In the genomic region with DNA sequence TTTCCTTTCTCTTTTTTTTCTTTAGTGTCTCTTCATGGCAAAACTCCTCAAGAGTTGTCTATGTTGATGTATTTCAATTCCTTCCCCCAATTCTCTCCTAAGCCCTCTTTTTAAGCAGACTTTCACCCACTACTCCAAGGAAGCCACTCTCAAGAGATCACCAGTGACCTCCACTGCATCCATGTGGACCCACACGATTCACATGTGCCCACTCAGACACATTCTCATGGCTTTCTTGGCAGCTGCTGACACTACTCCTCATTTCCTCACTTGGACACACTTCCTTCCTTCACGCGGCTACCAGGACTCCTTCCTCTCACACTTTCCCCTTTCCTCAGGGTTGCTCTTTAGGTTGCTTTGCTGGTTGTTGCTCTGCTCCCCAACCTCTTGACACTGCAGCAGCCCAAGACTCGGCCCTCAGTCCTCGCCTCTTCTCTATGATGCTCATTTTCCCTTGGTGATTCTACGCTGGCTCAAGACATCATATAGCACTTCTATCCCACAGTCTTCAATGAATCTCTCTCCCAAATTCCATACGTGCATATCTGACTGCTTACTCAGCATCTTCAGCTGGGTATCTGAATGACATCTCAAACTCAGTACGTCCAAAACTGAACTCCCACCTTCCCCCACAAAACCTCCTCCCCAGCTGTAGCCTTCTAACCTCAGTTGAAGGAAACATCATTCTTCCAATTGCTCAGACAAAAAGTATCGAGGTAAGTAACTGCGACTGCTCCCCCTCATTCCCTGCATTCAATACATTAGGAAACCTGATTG, we compare ENCODE assay signal across 23 cellular contexts.
"Had no signal": no experiment of that assay in that cellular context is flagged by ENCODE, and none has a peak within 500 bp of the region (broad histone marks: within the 10 kb centered on the region; RNA-seq: fewer than 3 reads in every experiment).

No MANE protein-coding gene starts in this region.

- H3K4me3 Mint-ChIP-seq: activated naive CD4-positive, alpha-beta T cell treated with anti-CD3 and anti-CD28 coated beads for 36 hours; activated naive CD8-positive, alpha-beta T cell treated with anti-CD3 and anti-CD28 coated beads, Interleukin-2, amount 10 ng/mL, durations not matched to agents 7 days and 5 days; activated T-cell treated with anti-CD3 and anti-CD28 coated beads, Interleukin-2, amount 50 U/mL, for 4 hours; dendritic cell treated with granulocyte-macrophage colony-stimulating factor and Interleukin-4, amounts not matched to agents 40 ng/mL and 50 ng/mL, for 4 days; natural killer cell treated with Interleukin-12 subunit alpha and Interleukin-12 subunit beta and Interleukin-15 and Interleukin-18, amount 100 ng/mL, for 72 hours; T-cell; T-helper 2 cell treated with Interferon-gamma antibody and Interleukin-4, amounts not matched to agents 5 μg/mL and 100 μg/mL, for 36 hours had no signal

- H3K27ac ChIP-seq: cardiac muscle cell, left ventricle myocardium inferior, psoas muscle, right atrium auricular region, tibial artery had no signal

- H3K27ac Mint-ChIP-seq: activated naive CD4-positive, alpha-beta T cell treated with anti-CD3 and anti-CD28 coated beads for 36 hours; activated naive CD8-positive, alpha-beta T cell treated with anti-CD3 and anti-CD28 coated beads, Interleukin-2, amount 10 ng/mL, durations not matched to agents 7 days and 5 days; dendritic cell treated with granulocyte-macrophage colony-stimulating factor and Interleukin-4, amounts not matched to agents 40 ng/mL and 50 ng/mL, for 4 days; natural killer cell treated with Interleukin-12 subunit alpha and Interleukin-12 subunit beta and Interleukin-15 and Interleukin-18, amount 100 ng/mL, for 72 hours; T-cell; T-helper 2 cell treated with Interferon-gamma antibody and Interleukin-4, amounts not matched to agents 5 μg/mL and 100 μg/mL, for 36 hours had no signal

- H3K9me3 ChIP-seq: left ventricle myocardium inferior, psoas muscle, right atrium auricular region, tibial artery had no signal

- H3K9me3 Mint-ChIP-seq: activated naive CD4-positive, alpha-beta T cell treated with anti-CD3 and anti-CD28 coated beads for 36 hours; activated naive CD8-positive, alpha-beta T cell treated with anti-CD3 and anti-CD28 coated beads, Interleukin-2, amount 10 ng/mL, durations not matched to agents 7 days and 5 days; activated T-cell treated with anti-CD3 and anti-CD28 coated beads, Interleukin-2, amount 50 U/mL, for 4 hours; dendritic cell treated with granulocyte-macrophage colony-stimulating factor and Interleukin-4, amounts not matched to agents 40 ng/mL and 50 ng/mL, for 4 days; natural killer cell treated with Interleukin-12 subunit alpha and Interleukin-12 subunit beta and Interleukin-15 and Interleukin-18, amount 100 ng/mL, for 72 hours; T-cell; T-helper 2 cell treated with Interferon-gamma antibody and Interleukin-4, amounts not matched to agents 5 μg/mL and 100 μg/mL, for 36 hours had no signal

- H3K27me3 ChIP-seq: cardiac muscle cell, right atrium auricular region, tibial artery had no signal

- H3K27me3 Mint-ChIP-seq: activated naive CD8-positive, alpha-beta T cell treated with anti-CD3 and anti-CD28 coated beads, Interleukin-2, amount 10 ng/mL, durations not matched to agents 7 days and 5 days; dendritic cell treated with granulocyte-macrophage colony-stimulating factor and Interleukin-4, amounts not matched to agents 40 ng/mL and 50 ng/mL, for 4 days; natural killer cell treated with Interleukin-12 subunit alpha and Interleukin-12 subunit beta and Interleukin-15 and Interleukin-18, amount 100 ng/mL, for 72 hours; T-cell had no signal

- DNase-seq: activated CD4-positive, alpha-beta T cell treated with anti-CD3 and anti-CD28 coated beads for 4 hours; activated CD4-positive, alpha-beta T cell treated with anti-CD3 and anti-CD28 coated beads, Interleukin-2, amount 50 U/mL, for 48 hours; activated CD4-positive, CD25-positive, alpha-beta regulatory T cell; activated CD8-positive, alpha-beta memory T cell treated with anti-CD3 and anti-CD28 coated beads, Interleukin-2, amount 50 U/mL, for 48 hours; activated naive CD4-positive, alpha-beta T cell treated with anti-CD3 and anti-CD28 coated beads for 36 hours; activated naive CD8-positive, alpha-beta T cell treated with anti-CD3 and anti-CD28 coated beads, Interleukin-2, amount 10 ng/mL, durations not matched to agents 7 days and 5 days; activated T-cell treated with anti-CD3 and anti-CD28 coated beads, Interleukin-2, amount 50 U/mL, for 4 hours; amygdala; effector CD8-positive, alpha-beta T cell; glutamatergic neuron; hippocampal formation; left ventricle myocardium inferior; mammary epithelial cell; psoas muscle; stimulated activated CD4-positive, alpha-beta T cell treated with anti-CD3 and anti-CD28 coated beads, Interleukin-4, amount 100 ng/mL, for 24 hours; stimulated activated naive CD8-positive, alpha-beta T cell treated with anti-CD3 and anti-CD28 coated beads, Interleukin-15, Interleukin-2, amounts not matched to agents 100 U/mL and 50 U/mL, for 24 hours; T-cell; tibial artery had no signal

- ATAC-seq: activated T-cell treated with anti-CD3 and anti-CD28 coated beads, Interleukin-2, amount 50 U/mL, for 4 hours; psoas muscle; stimulated activated naive CD8-positive, alpha-beta T cell treated with anti-CD3 and anti-CD28 coated beads, Interleukin-15, Interleukin-2, amounts not matched to agents 100 U/mL and 50 U/mL, for 24 hours; T-cell had no signal

- H3K4me3 ChIP-seq: cardiac muscle cell, left ventricle myocardium inferior, psoas muscle, right atrium auricular region, tibial artery had no signal

- H3K36me3 ChIP-seq: cardiac muscle cell had no signal
